1 cellular context compared by ENCODE assay signal in genomic region chr2:195662138-195662537, GRCh38.
A peak's percentile ranks its signal among the peaks of the same experiment; 100 is the strongest.
TF ChIP-seq lines count a peak whose summit lies in the region.

No MANE protein-coding gene starts in this region.

TF ChIP-seq in K562, 482 proteins besides CTCF, POLR2A, EP300 and RAD21 (continued from another document and continues in another):
- TF ChIP-seq BRF2 (IDR thresholded peaks at IDR 0.05; ENCODE audit: borderline replicate concordance, insufficient read depth, insufficient read length) (no peak), SUPT5H (IDR thresholded peaks at IDR 0.05) (no peak), HIVEP1 (CRISPR knock-in tag; IDR thresholded peaks at IDR 0.05) (no peak), RUNX1 (IDR thresholded peaks at IDR 0.05; ENCODE audit: low read depth) (no peak), PRPF4 (IDR thresholded peaks at IDR 0.05; ENCODE audit: insufficient read depth, low read depth, low read length, poor library complexity, severe bottlenecking) (no peak), HLTF (IDR thresholded peaks at IDR 0.05) (no peak), MTA1 (IDR thresholded peaks at IDR 0.05; ENCODE audit: borderline replicate concordance) (no peak), NCOA4 (IDR thresholded peaks at IDR 0.05; ENCODE audit: partially characterized antibody) (no peak), ZNF175 (CRISPR knock-in tag; IDR thresholded peaks at IDR 0.05; ENCODE audit: low read depth) (no peak), KLF6 (CRISPR knock-in tag; IDR thresholded peaks at IDR 0.05; ENCODE audit: borderline replicate concordance) (no peak), NFYB (IDR thresholded peaks at IDR 0.05; ENCODE audit: extremely low read depth, insufficient read length) (no peak), MCM5 (IDR thresholded peaks at IDR 0.05; ENCODE audit: low read depth) (no peak), ARID3A (IDR thresholded peaks at IDR 0.05; ENCODE audit: borderline replicate concordance, low read depth, low read length) (0 out of 2 replicates have a peak, but pooled peaks have one; percentile 13), ETV6 (IDR thresholded peaks at IDR 0.05; ENCODE audit: borderline replicate concordance in 1 of 2, low read depth in 2 of 2, low read length in 1 of 2) (no peak), ETV6 (CRISPR knock-in tag; IDR thresholded peaks at IDR 0.05; ENCODE audit: borderline replicate concordance) (no peak), HDAC3 (IDR thresholded peaks at IDR 0.05; ENCODE audit: borderline replicate concordance, partially characterized antibody) (peak; percentile 25), HBP1 (CRISPR knock-in tag; IDR thresholded peaks at IDR 0.05) (no peak), DEAF1 (CRISPR knock-in tag; IDR thresholded peaks at IDR 0.05) (no peak), GATA2 (CRISPR knock-in tag; IDR thresholded peaks at IDR 0.05) (peak; percentile 62), ZNF444 (CRISPR knock-in tag; IDR thresholded peaks at IDR 0.05) (no peak), JUN (IDR thresholded peaks at IDR 0.05; ENCODE audit: borderline replicate concordance, low read depth, low read length) (no peak), JUN (CRISPR knock-in tag; IDR thresholded peaks at IDR 0.05; ENCODE audit: borderline replicate concordance) (no peak), KLF1 (tag; IDR thresholded peaks at IDR 0.05) (no peak), HNRNPL (IDR thresholded peaks at IDR 0.05; ENCODE audit: low read depth, low read length) (no peak), ZNF165 (CRISPR knock-in tag; IDR thresholded peaks at IDR 0.05; ENCODE audit: borderline replicate concordance) (no peak), TAF15 (IDR thresholded peaks at IDR 0.05; ENCODE audit: low read depth, low read length) (no peak), ZNF282 (CRISPR knock-in tag; IDR thresholded peaks at IDR 0.05) (no peak), ZNF316 (IDR thresholded peaks at IDR 0.05) (no peak), MTA3 (IDR thresholded peaks at IDR 0.05; ENCODE audit: borderline replicate concordance) (no peak), ESRRB (CRISPR knock-in tag; IDR thresholded peaks at IDR 0.05; ENCODE audit: borderline replicate concordance) (no peak), NELFE (IDR thresholded peaks at IDR 0.05; ENCODE audit: insufficient read depth, insufficient read length) (no peak), HDAC1 (IDR thresholded peaks at IDR 0.05) (0 out of 4 replicates have a peak, but pooled peaks of 1 of the 2 experiments have one; percentile 33), SMARCC2 (IDR thresholded peaks at IDR 0.05; ENCODE audit: low read depth) (0 out of 2 replicates have a peak, but pooled peaks have one; percentile 32), ARNT (IDR thresholded peaks at IDR 0.05) (0 out of 4 replicates have a peak, but pooled peaks of 1 of the 2 experiments have one; percentile 35), NBN (IDR thresholded peaks at IDR 0.05; ENCODE audit: low read depth) (no peak), ZNF436 (CRISPR knock-in tag; IDR thresholded peaks at IDR 0.05) (no peak), VEZF1 (CRISPR knock-in tag; IDR thresholded peaks at IDR 0.05) (no peak), SRSF7 (optimal IDR thresholded peaks at IDR 0.05; ENCODE audit: low read depth, low read length) (no peak), PURB (CRISPR knock-in tag; IDR thresholded peaks at IDR 0.05; ENCODE audit: low read depth) (no peak), KAT2B (IDR thresholded peaks at IDR 0.05; ENCODE audit: low read depth, low read length) (no peak), SMARCA4 (IDR thresholded peaks at IDR 0.05) (peak; percentile 93), ZFP1 (CRISPR knock-in tag; IDR thresholded peaks at IDR 0.05) (no peak), CEBPG (CRISPR knock-in tag; IDR thresholded peaks at IDR 0.05) (no peak), CEBPG (tag; conservative IDR thresholded peaks at IDR 0.05 in 1 of 2, IDR thresholded peaks at IDR 0.05 in 1 of 2) (no peak), RFX5 (IDR thresholded peaks at IDR 0.05; ENCODE audit: low read depth, low read length) (no peak)
- TF ChIP-seq, protein P1, sequence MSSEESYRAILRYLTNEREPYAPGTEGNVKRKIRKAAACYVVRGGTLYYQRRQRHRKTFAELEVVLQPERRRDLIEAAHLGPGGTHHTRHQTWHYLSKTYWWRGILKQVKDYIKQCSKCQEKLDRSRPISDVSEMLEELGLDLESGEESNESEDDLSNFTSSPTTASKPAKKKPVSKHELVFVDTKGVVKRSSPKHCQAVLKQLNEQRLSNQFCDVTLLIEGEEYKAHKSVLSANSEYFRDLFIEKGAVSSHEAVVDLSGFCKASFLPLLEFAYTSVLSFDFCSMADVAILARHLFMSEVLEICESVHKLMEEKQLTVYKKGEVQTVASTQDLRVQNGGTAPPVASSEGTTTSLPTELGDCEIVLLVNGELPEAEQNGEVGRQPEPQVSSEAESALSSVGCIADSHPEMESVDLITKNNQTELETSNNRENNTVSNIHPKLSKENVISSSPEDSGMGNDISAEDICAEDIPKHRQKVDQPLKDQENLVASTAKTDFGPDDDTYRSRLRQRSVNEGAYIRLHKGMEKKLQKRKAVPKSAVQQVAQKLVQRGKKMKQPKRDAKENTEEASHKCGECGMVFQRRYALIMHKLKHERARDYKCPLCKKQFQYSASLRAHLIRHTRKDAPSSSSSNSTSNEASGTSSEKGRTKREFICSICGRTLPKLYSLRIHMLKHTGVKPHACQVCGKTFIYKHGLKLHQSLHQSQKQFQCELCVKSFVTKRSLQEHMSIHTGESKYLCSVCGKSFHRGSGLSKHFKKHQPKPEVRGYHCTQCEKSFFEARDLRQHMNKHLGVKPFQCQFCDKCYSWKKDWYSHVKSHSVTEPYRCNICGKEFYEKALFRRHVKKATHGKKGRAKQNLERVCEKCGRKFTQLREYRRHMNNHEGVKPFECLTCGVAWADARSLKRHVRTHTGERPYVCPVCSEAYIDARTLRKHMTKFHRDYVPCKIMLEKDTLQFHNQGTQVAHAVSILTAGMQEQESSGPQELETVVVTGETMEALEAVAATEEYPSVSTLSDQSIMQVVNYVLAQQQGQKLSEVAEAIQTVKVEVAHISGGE (CRISPR knock-in tag; IDR thresholded peaks at IDR 0.05): no peak
- TF ChIP-seq, protein P2, sequence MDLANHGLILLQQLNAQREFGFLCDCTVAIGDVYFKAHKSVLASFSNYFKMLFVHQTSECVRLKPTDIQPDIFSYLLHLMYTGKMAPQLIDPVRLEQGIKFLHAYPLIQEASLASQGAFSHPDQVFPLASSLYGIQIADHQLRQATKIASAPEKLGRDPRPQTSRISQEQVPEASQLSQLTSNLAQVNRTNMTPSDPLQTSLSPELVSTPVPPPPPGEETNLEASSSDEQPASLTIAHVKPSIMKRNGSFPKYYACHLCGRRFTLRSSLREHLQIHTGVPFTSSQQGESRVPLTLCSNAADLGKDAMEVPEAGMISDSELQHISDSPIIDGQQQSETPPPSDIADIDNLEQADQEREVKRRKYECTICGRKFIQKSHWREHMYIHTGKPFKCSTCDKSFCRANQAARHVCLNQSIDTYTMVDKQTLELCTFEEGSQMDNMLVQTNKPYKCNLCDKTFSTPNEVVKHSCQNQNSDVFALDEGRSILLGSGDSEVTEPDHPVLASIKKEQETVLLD (IDR thresholded peaks at IDR 0.05): peak; percentile 27; the same call in 1 of the 2 replicates
- TF ChIP-seq, protein P3, sequence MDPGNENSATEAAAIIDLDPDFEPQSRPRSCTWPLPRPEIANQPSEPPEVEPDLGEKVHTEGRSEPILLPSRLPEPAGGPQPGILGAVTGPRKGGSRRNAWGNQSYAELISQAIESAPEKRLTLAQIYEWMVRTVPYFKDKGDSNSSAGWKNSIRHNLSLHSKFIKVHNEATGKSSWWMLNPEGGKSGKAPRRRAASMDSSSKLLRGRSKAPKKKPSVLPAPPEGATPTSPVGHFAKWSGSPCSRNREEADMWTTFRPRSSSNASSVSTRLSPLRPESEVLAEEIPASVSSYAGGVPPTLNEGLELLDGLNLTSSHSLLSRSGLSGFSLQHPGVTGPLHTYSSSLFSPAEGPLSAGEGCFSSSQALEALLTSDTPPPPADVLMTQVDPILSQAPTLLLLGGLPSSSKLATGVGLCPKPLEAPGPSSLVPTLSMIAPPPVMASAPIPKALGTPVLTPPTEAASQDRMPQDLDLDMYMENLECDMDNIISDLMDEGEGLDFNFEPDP (CRISPR knock-in tag; IDR thresholded peaks at IDR 0.05): no peak
- TF ChIP-seq, protein P4, sequence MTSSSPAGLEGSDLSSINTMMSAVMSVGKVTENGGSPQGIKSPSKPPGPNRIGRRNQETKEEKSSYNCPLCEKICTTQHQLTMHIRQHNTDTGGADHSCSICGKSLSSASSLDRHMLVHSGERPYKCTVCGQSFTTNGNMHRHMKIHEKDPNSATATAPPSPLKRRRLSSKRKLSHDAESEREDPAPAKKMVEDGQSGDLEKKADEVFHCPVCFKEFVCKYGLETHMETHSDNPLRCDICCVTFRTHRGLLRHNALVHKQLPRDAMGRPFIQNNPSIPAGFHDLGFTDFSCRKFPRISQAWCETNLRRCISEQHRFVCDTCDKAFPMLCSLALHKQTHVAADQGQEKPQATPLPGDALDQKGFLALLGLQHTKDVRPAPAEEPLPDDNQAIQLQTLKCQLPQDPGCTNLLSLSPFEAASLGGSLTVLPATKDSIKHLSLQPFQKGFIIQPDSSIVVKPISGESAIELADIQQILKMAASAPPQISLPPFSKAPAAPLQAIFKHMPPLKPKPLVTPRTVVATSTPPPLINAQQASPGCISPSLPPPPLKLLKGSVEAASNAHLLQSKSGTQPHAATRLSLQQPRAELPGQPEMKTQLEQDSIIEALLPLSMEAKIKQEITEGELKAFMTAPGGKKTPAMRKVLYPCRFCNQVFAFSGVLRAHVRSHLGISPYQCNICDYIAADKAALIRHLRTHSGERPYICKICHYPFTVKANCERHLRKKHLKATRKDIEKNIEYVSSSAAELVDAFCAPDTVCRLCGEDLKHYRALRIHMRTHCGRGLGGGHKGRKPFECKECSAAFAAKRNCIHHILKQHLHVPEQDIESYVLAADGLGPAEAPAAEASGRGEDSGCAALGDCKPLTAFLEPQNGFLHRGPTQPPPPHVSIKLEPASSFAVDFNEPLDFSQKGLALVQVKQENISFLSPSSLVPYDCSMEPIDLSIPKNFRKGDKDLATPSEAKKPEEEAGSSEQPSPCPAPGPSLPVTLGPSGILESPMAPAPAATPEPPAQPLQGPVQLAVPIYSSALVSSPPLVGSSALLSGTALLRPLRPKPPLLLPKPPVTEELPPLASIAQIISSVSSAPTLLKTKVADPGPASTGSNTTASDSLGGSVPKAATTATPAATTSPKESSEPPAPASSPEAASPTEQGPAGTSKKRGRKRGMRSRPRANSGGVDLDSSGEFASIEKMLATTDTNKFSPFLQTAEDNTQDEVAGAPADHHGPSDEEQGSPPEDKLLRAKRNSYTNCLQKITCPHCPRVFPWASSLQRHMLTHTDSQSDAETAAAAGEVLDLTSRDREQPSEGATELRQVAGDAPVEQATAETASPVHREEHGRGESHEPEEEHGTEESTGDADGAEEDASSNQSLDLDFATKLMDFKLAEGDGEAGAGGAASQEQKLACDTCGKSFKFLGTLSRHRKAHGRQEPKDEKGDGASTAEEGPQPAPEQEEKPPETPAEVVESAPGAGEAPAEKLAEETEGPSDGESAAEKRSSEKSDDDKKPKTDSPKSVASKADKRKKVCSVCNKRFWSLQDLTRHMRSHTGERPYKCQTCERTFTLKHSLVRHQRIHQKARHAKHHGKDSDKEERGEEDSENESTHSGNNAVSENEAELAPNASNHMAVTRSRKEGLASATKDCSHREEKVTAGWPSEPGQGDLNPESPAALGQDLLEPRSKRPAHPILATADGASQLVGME (CRISPR knock-in tag; IDR thresholded peaks at IDR 0.05): no peak
